1 cellular context compared by ENCODE assay signal in the genomic region with DNA sequence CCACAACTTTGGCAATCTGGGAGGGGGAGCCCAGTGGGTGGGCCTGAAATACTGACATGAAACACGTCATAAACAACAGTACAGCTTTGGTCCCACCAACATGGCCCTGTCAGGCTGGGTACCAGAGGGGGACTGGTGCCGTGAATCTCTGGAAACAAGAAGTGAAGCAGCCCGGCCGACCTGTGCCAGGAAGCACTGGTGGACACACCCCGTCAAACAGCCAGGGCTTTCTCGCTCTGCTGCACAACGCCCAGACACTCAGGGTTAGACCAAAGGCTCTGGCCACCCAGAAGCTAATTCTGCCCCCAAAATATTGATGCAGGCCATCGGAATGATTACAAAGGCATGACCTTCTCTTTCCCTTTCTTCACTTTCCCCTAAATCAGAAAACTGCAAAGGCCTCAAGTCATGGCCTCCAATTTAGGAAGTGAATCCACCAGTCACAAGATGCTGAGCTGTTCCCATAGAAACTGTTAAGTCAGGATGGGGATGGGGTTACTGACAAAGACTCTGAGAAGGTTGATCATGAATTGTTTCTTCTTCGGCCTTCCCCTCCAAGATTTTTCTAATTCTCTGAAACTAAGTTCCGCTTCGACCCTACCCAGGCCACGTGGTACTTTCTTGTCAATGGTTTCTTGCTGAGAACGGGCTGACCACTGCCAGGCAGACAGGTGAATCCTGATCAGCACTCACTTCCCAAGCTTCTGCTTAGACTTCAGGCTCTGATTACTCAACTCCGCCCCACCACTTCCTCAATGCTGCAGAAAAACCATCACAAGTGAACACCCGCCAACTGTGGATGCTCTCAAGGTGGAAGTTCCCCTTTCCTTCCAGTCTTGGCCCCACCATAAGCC.
TF ChIP-seq lines count a peak whose summit lies in the region.

No MANE protein-coding gene starts in this region.

TF ChIP-seq in K562, 482 proteins besides CTCF, POLR2A, EP300 and RAD21:
- TF ChIP-seq RB1 (IDR thresholded peaks at IDR 0.05; ENCODE audit: low read depth): no peak
- no peak for TF ChIP-seq NFYB (IDR thresholded peaks at IDR 0.05; ENCODE audit: extremely low read depth, insufficient read length)
- peak; percentile 32; the same call in 1 of the 2 replicates for TF ChIP-seq SPI1 (IDR thresholded peaks at IDR 0.05; ENCODE audit: borderline replicate concordance, low read depth, low read length)
- TF ChIP-seq, protein P1, sequence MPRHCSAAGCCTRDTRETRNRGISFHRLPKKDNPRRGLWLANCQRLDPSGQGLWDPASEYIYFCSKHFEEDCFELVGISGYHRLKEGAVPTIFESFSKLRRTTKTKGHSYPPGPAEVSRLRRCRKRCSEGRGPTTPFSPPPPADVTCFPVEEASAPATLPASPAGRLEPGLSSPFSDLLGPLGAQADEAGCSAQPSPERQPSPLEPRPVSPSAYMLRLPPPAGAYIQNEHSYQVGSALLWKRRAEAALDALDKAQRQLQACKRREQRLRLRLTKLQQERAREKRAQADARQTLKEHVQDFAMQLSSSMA (CRISPR knock-in tag; IDR thresholded peaks at IDR 0.05): no peak
- TF ChIP-seq L3MBTL2 (IDR thresholded peaks at IDR 0.05): no peak
- no peak for TF ChIP-seq KLF16 (IDR thresholded peaks at IDR 0.05)
- peak; percentile 59 for TF ChIP-seq RFX1 (IDR thresholded peaks at IDR 0.05)
